Comparison of ENCODE assay signal across 9 cellular contexts in the genomic region with DNA sequence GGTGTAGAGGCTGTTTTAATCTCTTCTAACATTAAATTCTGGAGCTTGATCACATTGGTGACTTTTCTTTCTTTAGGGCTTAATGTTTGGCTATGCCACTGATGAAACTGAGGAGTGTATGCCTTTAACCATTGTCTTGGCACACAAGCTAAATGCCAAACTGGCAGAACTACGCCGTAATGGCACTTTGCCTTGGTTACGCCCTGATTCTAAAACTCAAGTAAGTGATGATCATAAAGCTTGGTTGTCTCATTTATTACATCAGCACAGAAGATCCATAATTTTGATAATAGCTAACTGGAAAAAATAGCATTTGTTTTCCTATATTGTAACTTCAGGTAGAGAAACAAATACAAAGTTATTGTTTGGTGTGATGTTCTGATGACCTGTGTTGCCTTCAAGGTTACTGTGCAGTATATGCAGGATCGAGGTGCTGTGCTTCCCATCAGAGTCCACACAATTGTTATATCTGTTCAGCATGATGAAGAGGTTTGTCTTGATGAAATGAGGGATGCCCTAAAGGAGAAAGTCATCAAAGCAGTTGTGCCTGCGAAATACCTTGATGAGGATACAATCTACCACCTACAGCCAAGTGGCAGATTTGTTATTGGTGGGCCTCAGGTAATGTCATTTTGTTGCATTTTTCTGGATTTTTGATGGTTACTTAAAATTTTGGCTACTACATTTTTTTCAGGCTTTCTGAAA. TPM values are rescaled to one million over a fixed set of nuclear protein-coding genes. Genes with fewer than 3 reads are reported as not detected.
DNase-seq lines count a peak whose midpoint lies in the region; ATAC-seq, FAIRE-seq and TF ChIP-seq lines count a peak whose summit lies in the region.
"Had no signal": no experiment of that assay in that cellular context is flagged by ENCODE, and none has a peak within 500 bp of the region (broad histone marks: within the 10 kb centered on the region; RNA-seq: fewer than 3 reads in every experiment).

No MANE protein-coding gene starts in this region.

- H3K36me3 Mint-ChIP-seq in activated T-cell treated with anti-CD3 and anti-CD28 coated beads, Interleukin-2, amount 50 U/mL, for 24 hours (ENCODE audit: low read depth): peaks cover 92% of the 10 kb centered on the region
- peaks cover 55 to 69% of the 10 kb centered on the region in 2 donors for H3K36me3 Mint-ChIP-seq in activated naive CD4-positive, alpha-beta T cell treated with anti-CD3 and anti-CD28 coated beads, Interleukin-2, amount 50 U/mL, for 72 hours
- peaks cover 5% of the 10 kb centered on the region for H3K36me3 Mint-ChIP-seq in glutamatergic neuron (ENCODE audit: unreplicated experiment)

- peak overlapping the region; percentile 95 to 98 for H3K4me3 ChIP-seq in stomach smooth muscle (ENCODE audit: low read length in 2 of 2)

- TF ChIP-seq CTCF in glutamatergic neuron (IDR thresholded peaks at IDR 0.05; ENCODE audit: partially characterized antibody, unreplicated experiment): no peak

- H3K27ac Mint-ChIP-seq in activated T-cell treated with anti-CD3 and anti-CD28 coated beads, Interleukin-2, amount 50 U/mL, for 24 hours: peak overlapping the region; percentile 99
- H3K27ac Mint-ChIP-seq in activated naive CD4-positive, alpha-beta T cell treated with anti-CD3 and anti-CD28 coated beads, Interleukin-2, amount 50 U/mL, for 72 hours: peak overlapping the region; percentile 26 to 90
- H3K27ac Mint-ChIP-seq in glutamatergic neuron (ENCODE audit: unreplicated experiment): peak overlapping the region; percentile 14

- no peak for ATAC-seq in activated naive CD4-positive, alpha-beta T cell treated with anti-CD3 and anti-CD28 coated beads, Interleukin-2, amount 50 U/mL, for 72 hours

- H3K4me3 Mint-ChIP-seq in activated T-cell treated with anti-CD3 and anti-CD28 coated beads, Interleukin-2, amount 50 U/mL, for 24 hours: peak overlapping the region; percentile 88
- H3K4me3 Mint-ChIP-seq in glutamatergic neuron (ENCODE audit: unreplicated experiment): peak overlapping the region; percentile 100

- peaks cover 56% of the 10 kb centered on the region for H3K4me1 ChIP-seq in stomach smooth muscle (ENCODE audit: control insufficient read depth, insufficient read depth, low read length)

- no peaks in the 10 kb centered on the region for H3K9me3 ChIP-seq in stomach smooth muscle (ENCODE audit: control insufficient read depth in 2 of 2, low read length in 2 of 2)

- H3K9ac ChIP-seq in stomach smooth muscle (ENCODE audit: low read length in 2 of 2): peak overlapping the region in 1 of 2 donors; percentile 13

- H3K27me3 Mint-ChIP-seq in activated T-cell treated with anti-CD3 and anti-CD28 coated beads, Interleukin-2, amount 50 U/mL, for 24 hours: no peaks in the 10 kb centered on the region
- H3K27me3 Mint-ChIP-seq in glutamatergic neuron (ENCODE audit: unreplicated experiment): peaks cover 12% of the 10 kb centered on the region

- H3K36me3 ChIP-seq in stomach smooth muscle (ENCODE audit: control insufficient read depth in 2 of 2, insufficient read depth in 2 of 2, low read length in 2 of 2): peaks cover 30 to 32% of the 10 kb centered on the region in 2 donors

- TF ChIP-seq POLR2A in H54 (IDR thresholded peaks at IDR 0.05; ENCODE audit: low read depth, low read length): no peak

- H3K27ac ChIP-seq in stomach smooth muscle (ENCODE audit: low read length): peak overlapping the region; percentile 12

- H3K27me3 ChIP-seq in stomach smooth muscle (ENCODE audit: control insufficient read depth in 1 of 2, insufficient read depth in 2 of 2, low read length in 2 of 2): no peaks in the 10 kb centered on the region

- no peak for FAIRE-seq in H54 (lab: Jason Lieb, UNC)

- no peaks in the 10 kb centered on the region for H3K9me3 Mint-ChIP-seq in activated T-cell treated with anti-CD3 and anti-CD28 coated beads, Interleukin-2, amount 50 U/mL, for 24 hours
- H3K9me3 Mint-ChIP-seq in activated naive CD4-positive, alpha-beta T cell treated with anti-CD3 and anti-CD28 coated beads, Interleukin-2, amount 50 U/mL, for 72 hours: no peaks in the 10 kb centered on the region
- peaks cover 16% of the 10 kb centered on the region for H3K9me3 Mint-ChIP-seq in glutamatergic neuron (ENCODE audit: unreplicated experiment)

- peaks cover 41% of the 10 kb centered on the region for H3K4me1 Mint-ChIP-seq in activated T-cell treated with anti-CD3 and anti-CD28 coated beads, Interleukin-2, amount 50 U/mL, for 24 hours (ENCODE audit: low read depth)
- H3K4me1 Mint-ChIP-seq in glutamatergic neuron (ENCODE audit: low read depth, unreplicated experiment): peaks cover 34% of the 10 kb centered on the region

- DNase-seq in activated T-cell treated with anti-CD3 and anti-CD28 coated beads, Interleukin-2, amount 50 U/mL, for 24 hours: no peak
- no peak for DNase-seq in activated T-cell treated with anti-CD3 and anti-CD28 coated beads, Interleukin-2, amount 50 U/mL, for 48 hours
- no peak for DNase-seq in activated naive CD4-positive, alpha-beta T cell treated with anti-CD3 and anti-CD28 coated beads, Interleukin-2, amount 50 U/mL, for 72 hours (ENCODE audit: low spot score in 2 of 2)
- DNase-seq in glutamatergic neuron (no peak), H54 (ENCODE audit: insufficient read length, low spot score) (no peak), NCI-H82 treated with DMSO at 0.1 percent for 48 hours (lab: John Stamatoyannopoulos, UW; ENCODE audit: unreplicated experiment) (no peak)
- DNase-seq in stimulated activated CD4-positive, alpha-beta T cell treated with anti-CD3 and anti-CD28 coated beads, Interleukin-4, amount 100 ng/mL, for 4 hours: no peak
- DNase-seq: activated CD4-positive, CD25-positive, alpha-beta regulatory T cell had no signal

RNA-seq across cellular contexts. Expression of gene MAT2A, which starts 2.9 kb away (rescaled TPM):
- total RNA-seq in activated naive CD4-positive, alpha-beta T cell treated with anti-CD3 and anti-CD28 coated beads, Interleukin-2, amount 50 U/mL, for 72 hours: 100 to 1,000 TPM; 271 to 281 TPM
- total RNA-seq in glutamatergic neuron (ENCODE audit: unreplicated experiment): 302 TPM

RNA-seq across cellular contexts. Expression of gene GGCX, which starts 19.4 kb away (rescaled TPM):
- total RNA-seq in activated naive CD4-positive, alpha-beta T cell treated with anti-CD3 and anti-CD28 coated beads, Interleukin-2, amount 50 U/mL, for 72 hours: 10 to 100 TPM; 21.2 to 21.5 TPM
- total RNA-seq in glutamatergic neuron (ENCODE audit: unreplicated experiment): 49.6 TPM

RNA-seq across cellular contexts. Expression of gene VAMP8, which starts 35.5 kb away (rescaled TPM):
- 100 to 1,000 TPM; 119 to 135 TPM for total RNA-seq in activated naive CD4-positive, alpha-beta T cell treated with anti-CD3 and anti-CD28 coated beads, Interleukin-2, amount 50 U/mL, for 72 hours
- 0.78 TPM for total RNA-seq in glutamatergic neuron (ENCODE audit: unreplicated experiment)

RNA-seq across cellular contexts. Expression of gene VAMP5, which starts 42.3 kb away (rescaled TPM):
- 10 to 100 TPM; 50.6 to 68.0 TPM for total RNA-seq in activated naive CD4-positive, alpha-beta T cell treated with anti-CD3 and anti-CD28 coated beads, Interleukin-2, amount 50 U/mL, for 72 hours
- total RNA-seq in glutamatergic neuron (ENCODE audit: unreplicated experiment): 1.4 TPM

RNA-seq across cellular contexts. Expression of gene RNF181, which starts 53.6 kb away (rescaled TPM):
- total RNA-seq in activated naive CD4-positive, alpha-beta T cell treated with anti-CD3 and anti-CD28 coated beads, Interleukin-2, amount 50 U/mL, for 72 hours: 100 to 1,000 TPM; 128 to 163 TPM
- total RNA-seq in glutamatergic neuron (ENCODE audit: unreplicated experiment): 75.1 TPM

Comparison
In these comparisons a context has a peak if more than half of its experiments do, and no peak if none do; other contexts are left out.
1. H3K27ac Mint-ChIP-seq: peak in every context shown above with its lines; median percentile 99 in activated T-cell treated with anti-CD3 and anti-CD28 coated beads, Interleukin-2, amount 50 U/mL, for 24 hours; 58 in activated naive CD4-positive, alpha-beta T cell treated with anti-CD3 and anti-CD28 coated beads, Interleukin-2, amount 50 U/mL, for 72 hours; 14 in glutamatergic neuron.
2. RNA of gene VAMP8, which starts 35.5 kb away (total RNA-seq): 119 to 135 TPM in activated naive CD4-positive, alpha-beta T cell treated with anti-CD3 and anti-CD28 coated beads, Interleukin-2, amount 50 U/mL, for 72 hours; 0.78 TPM in glutamatergic neuron (single experiment); every median in the first group is over 10 times any median in the second.